In the genomic region with DNA sequence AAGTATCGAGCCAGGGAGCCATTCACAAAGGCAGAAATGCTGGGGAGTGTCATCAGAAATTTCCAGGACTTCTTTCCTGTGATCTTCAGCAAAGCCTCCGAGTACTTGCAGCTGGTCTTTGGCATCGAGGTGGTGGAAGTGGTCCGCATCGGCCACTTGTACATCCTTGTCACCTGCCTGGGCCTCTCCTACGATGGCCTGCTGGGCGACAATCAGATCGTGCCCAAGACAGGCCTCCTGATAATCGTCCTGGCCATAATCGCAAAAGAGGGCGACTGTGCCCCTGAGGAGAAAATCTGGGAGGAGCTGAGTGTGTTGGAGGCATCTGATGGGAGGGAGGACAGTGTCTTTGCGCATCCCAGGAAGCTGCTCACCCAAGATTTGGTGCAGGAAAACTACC, we compare ENCODE assay signal across 20 cellular contexts. TPM values are rescaled to one million over a fixed set of nuclear protein-coding genes. Genes with fewer than 3 reads are reported as not detected.
"Had no signal": no experiment of that assay in that cellular context is flagged by ENCODE, and none has a peak within 500 bp of the region (broad histone marks: within the 10 kb centered on the region; RNA-seq: fewer than 3 reads in every experiment).

No MANE protein-coding gene starts in this region.

RNA-seq across cellular contexts. Expression of gene MAGEA12, which starts 3.0 kb away (rescaled TPM):
- total RNA-seq: naive thymus-derived CD8-positive, alpha-beta T cell; natural killer cell treated with Interleukin-12 subunit alpha and Interleukin-12 subunit beta and Interleukin-15 and Interleukin-18, amount 100 ng/mL, for 72 hours; neural crest cell; omental fat pad; ovary; progenitor cell of endocrine pancreas; psoas muscle; renal cortical epithelial cell; right cardiac atrium; right lobe of liver; smooth muscle cell; stomach; subcutaneous adipose tissue; temporal lobe; thoracic aorta; thyroid gland; tibial nerve; ureter; vagina had no signal
- polyA plus RNA-seq: naive thymus-derived CD8-positive, alpha-beta T cell; ovary; psoas muscle; right cardiac atrium; smooth muscle cell; stomach had no signal

RNA-seq across cellular contexts. Expression of gene CSAG1, which starts 3.0 kb away (rescaled TPM):
- total RNA-seq: naive thymus-derived CD8-positive, alpha-beta T cell; natural killer cell treated with Interleukin-12 subunit alpha and Interleukin-12 subunit beta and Interleukin-15 and Interleukin-18, amount 100 ng/mL, for 72 hours; neural crest cell; omental fat pad; ovary; progenitor cell of endocrine pancreas; psoas muscle; renal cortical epithelial cell; right cardiac atrium; right lobe of liver; smooth muscle cell; stomach; subcutaneous adipose tissue; temporal lobe; thoracic aorta; thyroid gland; tibial nerve; upper lobe of left lung; ureter; vagina had no signal
- polyA plus RNA-seq: naive thymus-derived CD8-positive, alpha-beta T cell; ovary; right cardiac atrium; smooth muscle cell; stomach had no signal

RNA-seq across cellular contexts. Expression of gene MAGEA2, which starts 17.1 kb away (rescaled TPM):
- total RNA-seq: naive thymus-derived CD8-positive, alpha-beta T cell; natural killer cell treated with Interleukin-12 subunit alpha and Interleukin-12 subunit beta and Interleukin-15 and Interleukin-18, amount 100 ng/mL, for 72 hours; neural crest cell; omental fat pad; psoas muscle; renal cortical epithelial cell; right cardiac atrium; right lobe of liver; smooth muscle cell; stomach; subcutaneous adipose tissue; temporal lobe; thoracic aorta; thyroid gland; tibial nerve; ureter; vagina had no signal
- polyA plus RNA-seq: naive thymus-derived CD8-positive, alpha-beta T cell; ovary; psoas muscle; right cardiac atrium; smooth muscle cell; stomach had no signal

RNA-seq across cellular contexts. Expression of gene MAGEA2B, which starts 22.1 kb away (rescaled TPM):
- total RNA-seq: naive thymus-derived CD8-positive, alpha-beta T cell; natural killer cell treated with Interleukin-12 subunit alpha and Interleukin-12 subunit beta and Interleukin-15 and Interleukin-18, amount 100 ng/mL, for 72 hours; neural crest cell; omental fat pad; progenitor cell of endocrine pancreas; psoas muscle; renal cortical epithelial cell; right cardiac atrium; right lobe of liver; smooth muscle cell; stomach; subcutaneous adipose tissue; temporal lobe; thoracic aorta; thyroid gland; tibial nerve; upper lobe of left lung; ureter; vagina had no signal
- polyA plus RNA-seq: naive thymus-derived CD8-positive, alpha-beta T cell; ovary; psoas muscle; right cardiac atrium; smooth muscle cell; stomach had no signal

RNA-seq across cellular contexts. Expression of gene CSAG3, which starts 22.5 kb away (rescaled TPM):
- total RNA-seq: naive thymus-derived CD8-positive, alpha-beta T cell; natural killer cell treated with Interleukin-12 subunit alpha and Interleukin-12 subunit beta and Interleukin-15 and Interleukin-18, amount 100 ng/mL, for 72 hours; neural crest cell; omental fat pad; ovary; progenitor cell of endocrine pancreas; psoas muscle; renal cortical epithelial cell; right cardiac atrium; right lobe of liver; smooth muscle cell; stomach; subcutaneous adipose tissue; temporal lobe; thoracic aorta; thyroid gland; tibial nerve; upper lobe of left lung; ureter; vagina had no signal
- polyA plus RNA-seq: naive thymus-derived CD8-positive, alpha-beta T cell; ovary; psoas muscle; right cardiac atrium; stomach had no signal
